Comparison of ENCODE assay signal across 23 cellular contexts in genomic region chr6:1231941-1232340, GRCh38.
A peak's percentile ranks its signal among the peaks of the same experiment; 100 is the strongest.
DNase-seq lines count a peak whose midpoint lies in the region; ATAC-seq, FAIRE-seq and TF ChIP-seq lines count a peak whose summit lies in the region.
"Had no signal": no experiment of that assay in that cellular context is flagged by ENCODE, and none has a peak within 500 bp of the region (broad histone marks: within the 10 kb centered on the region; RNA-seq: fewer than 3 reads in every experiment).

No MANE protein-coding gene starts in this region.

- DNase-seq in M059J (ENCODE audit: low read depth) = peak; percentile 19
- no peak for DNase-seq in K562 (ENCODE audit: extremely low read depth in 1 of 4, low spot score in 3 of 4)
- no peak for DNase-seq in esophagus squamous epithelium (lab: John Stamatoyannopoulos, UW)
- DNase-seq in renal cortical epithelial cell (ENCODE audit: low read depth) = peak; percentile 87
- DNase-seq in islet precursor cell = no peak
- DNase-seq in mesendoderm = no peak
- DNase-seq: C1 segment of cervical spinal cord; CD4-positive, alpha-beta memory T cell; COR-L47; DND-41; H7; Kasumi-1; MM.1S; NCI-H2029; NCI-H446; NCI-H526; NCI-H82; NK-92 treated with Interleukin-12 subunit alpha and Interleukin-12 subunit beta, amount 100 ng/mL, for 24 hours; PC-3; RPMI8226; SHP77 had no signal

- H3K9me3 ChIP-seq in K562 (replicated peaks; ENCODE audit: control insufficient read depth, insufficient read depth, low read depth, low read length) (no peaks in the 10 kb centered on the region), esophagus squamous epithelium (no peaks in the 10 kb centered on the region)

- H3K36me3 ChIP-seq in K562 (ENCODE audit: control insufficient read depth, insufficient read depth, low read length) (no peaks in the 10 kb centered on the region), esophagus squamous epithelium (no peaks in the 10 kb centered on the region), mesendoderm (ENCODE audit: control insufficient read depth, insufficient read depth, low read length) (no peaks in the 10 kb centered on the region)

- FAIRE-seq in K562 (lab: Jason Lieb, UNC) = no peak
- FAIRE-seq: GM19239 had no signal

- H2AK5ac ChIP-seq in mesendoderm (ENCODE audit: low read length) = no peak overlapping the region

- TF ChIP-seq CTCF in K562 (IDR thresholded peaks at IDR 0.05 in 2 of 3, conservative IDR thresholded peaks at IDR 0.05 in 1 of 3; ENCODE audit: insufficient read depth in 2 of 3, low read depth in 1 of 3, low read length in 3 of 3) = no peak
- no peak for TF ChIP-seq CTCF in esophagus squamous epithelium (IDR thresholded peaks at IDR 0.05)

- H3K27ac ChIP-seq in K562 (ENCODE audit: extremely low read depth, low read depth, low read length) (no peak overlapping the region), esophagus squamous epithelium (peak overlapping the region in 3 of 4 donors; percentile 40 to 43 (median 41)), mesendoderm (ENCODE audit: low read depth, low read length) (no peak overlapping the region)

- TF ChIP-seq POLR2A in K562 (conservative IDR thresholded peaks at IDR 0.05) (no peak), esophagus squamous epithelium (IDR thresholded peaks at IDR 0.05) (no peak)

- no peak overlapping the region for H4K8ac ChIP-seq in mesendoderm (ENCODE audit: low read depth, low read length)

- H3K23ac ChIP-seq in mesendoderm (ENCODE audit: low read length) = no peak overlapping the region

- no peaks in the 10 kb centered on the region for H3K9me1 ChIP-seq in K562 (ENCODE audit: control insufficient read depth, insufficient read depth, low read length)

- no peak for TF ChIP-seq EP300 in K562 (IDR thresholded peaks at IDR 0.05; ENCODE audit: low read length)

- TF ChIP-seq RAD21 in K562 (CRISPR knock-in tag; conservative IDR thresholded peaks at IDR 0.05 in 1 of 2, IDR thresholded peaks at IDR 0.05 in 1 of 2) = no peak

- H3K18ac ChIP-seq in mesendoderm (ENCODE audit: low read length) = no peak overlapping the region

- H2BK15ac ChIP-seq in mesendoderm (replicated peaks; ENCODE audit: low read depth) = no peak overlapping the region

- H3K4ac ChIP-seq in mesendoderm (ENCODE audit: low read depth, low read length) = no peak overlapping the region

- 0 out of 2 replicates have a peak, but pooled peaks cover 3% of the 10 kb centered on the region for H4K20me1 ChIP-seq in K562 (replicated peaks; ENCODE audit: control insufficient read depth, insufficient read depth, low read length)

- no peaks in the 10 kb centered on the region for H3K4me1 ChIP-seq in K562 (replicated peaks in 1 of 2; ENCODE audit: control insufficient read depth in 2 of 2, insufficient read depth in 2 of 2, low read length in 2 of 2)
- peaks cover 0 to 42% (median 11%) of the 10 kb centered on the region in 3 donors for H3K4me1 ChIP-seq in esophagus squamous epithelium
- no peaks in the 10 kb centered on the region for H3K4me1 ChIP-seq in mesendoderm (ENCODE audit: control insufficient read depth, low read depth, low read length)

- CTCF ChIA-PET in K562 (lab: Yijun Ruan, JAX; ENCODE audit: low intra/inter-chr PET ratio) = no interaction called here

- H3K4me2 ChIP-seq in K562 (ENCODE audit: insufficient read depth, low read length) = no peak overlapping the region
- H3K4me2 ChIP-seq in mesendoderm (ENCODE audit: low read length) = no peak overlapping the region

- no peaks in the 10 kb centered on the region for H3K79me1 ChIP-seq in mesendoderm (ENCODE audit: low read length)

- no peak overlapping the region for H2BK5ac ChIP-seq in mesendoderm (ENCODE audit: low read length)

- H3K4me3 ChIP-seq in K562 (no peak overlapping the region), esophagus squamous epithelium (no peak overlapping the region), mesendoderm (ENCODE audit: low read length) (no peak overlapping the region)

- no peak for ATAC-seq in K562
- no peak for ATAC-seq in GM19351 (IDR thresholded peaks at IDR 0.05; ENCODE audit: unreplicated experiment)
- ATAC-seq: PC-3 had no signal

- no peak overlapping the region for H4K5ac ChIP-seq in mesendoderm (ENCODE audit: low read length)

- intact Hi-C loops in K562 (cut with micrococcal nuclease) (no loop called here), esophagus squamous epithelium (cut with DNase I) (no loop called here)

- no peak overlapping the region for H3K56ac ChIP-seq in mesendoderm (ENCODE audit: low read length)

- H2AFZ ChIP-seq in K562 (ENCODE audit: low read depth, low read length) = no peak overlapping the region

- H3K79me2 ChIP-seq in K562 (ENCODE audit: control insufficient read depth, insufficient read depth, low read length) = no peaks in the 10 kb centered on the region
- no peaks in the 10 kb centered on the region for H3K79me2 ChIP-seq in mesendoderm (ENCODE audit: control insufficient read depth, insufficient read depth, low read length)

- H3K27me3 ChIP-seq in K562 (ENCODE audit: control insufficient read depth in 2 of 2, insufficient read depth in 2 of 2, low read length in 2 of 2) = peaks cover 10 to 50% of the 10 kb centered on the region in 2 experiments; a peak in 3 of 5 replicates
- H3K27me3 ChIP-seq in esophagus squamous epithelium = no peaks in the 10 kb centered on the region
- H3K27me3 ChIP-seq in mesendoderm (ENCODE audit: insufficient read depth, low read length, poor library complexity) = no peaks in the 10 kb centered on the region

- WGBS in K562 (ENCODE audit: insufficient coverage, low coverage, missing lambda C conversion rate) = 0% methylated on average over 4 of the region's 4 CpGs
- WGBS in esophagus squamous epithelium, 2 donors = 21 to 42% methylated on average over 4 of the region's 4 CpGs
- no CpG with 5 or more reads among the region's 4 CpGs for WGBS in mesendoderm (ENCODE audit: extremely low coverage, insufficient coverage, low lambda C conversion rate)

- in situ Hi-C loops in K562 (cut with MboI) = no loop called here

- H2BK120ac ChIP-seq in mesendoderm (ENCODE audit: low read depth, low read length) = no peak overlapping the region

- BruUV-seq in K562 (replicated peaks; lab: Mats Ljungman, UMichigan) = no TSS peak

- H3K9ac ChIP-seq in K562 (ENCODE audit: insufficient read depth in 1 of 2, low read depth in 2 of 2, low read length in 2 of 2) (no peak overlapping the region), mesendoderm (ENCODE audit: low read length) (no peak overlapping the region)

- POLR2A ChIA-PET in K562 (lab: Yijun Ruan, JAX) = no interaction called here

TF ChIP-seq in K562, 482 proteins besides CTCF, POLR2A, EP300 and RAD21:
- TF ChIP-seq C11orf30 (IDR thresholded peaks at IDR 0.05; ENCODE audit: low read depth) (peak; percentile 10; the same call in 1 of the 2 replicates), RBBP5 (IDR thresholded peaks at IDR 0.05; ENCODE audit: borderline replicate concordance, insufficient read depth, low read length, poor library complexity, severe bottlenecking) (no peak), HCFC1 (IDR thresholded peaks at IDR 0.05; ENCODE audit: low read depth, low read length) (no peak), ETV6 (IDR thresholded peaks at IDR 0.05; ENCODE audit: borderline replicate concordance in 1 of 2, low read depth in 2 of 2, low read length in 1 of 2) (no peak), ETV6 (CRISPR knock-in tag; IDR thresholded peaks at IDR 0.05; ENCODE audit: borderline replicate concordance) (no peak), SMAD3 (CRISPR knock-in tag; conservative IDR thresholded peaks at IDR 0.05) (no peak)
TF ChIP-seq in K562: peak in this region for 1.

Comparison
In these comparisons a context has a peak if more than half of its experiments do, and no peak if none do; other contexts are left out.
1. DNase-seq: peak in M059J (single experiment) and renal cortical epithelial cell (single experiment); none in K562 (0 of 4), esophagus squamous epithelium (single experiment), islet precursor cell (single experiment) and mesendoderm (single experiment).
2. H3K27ac ChIP-seq: peak in esophagus squamous epithelium (3 of 4); none in K562 (single experiment) and mesendoderm (single experiment).